1 cellular context compared by ENCODE assay signal in genomic region chr13:97249797-97250495, GRCh38.
TF ChIP-seq lines count a peak whose summit lies in the region.

No MANE protein-coding gene starts in this region.

TF ChIP-seq in IMR-90, 13 proteins besides CTCF, POLR2A, EP300 and RAD21:
- TF ChIP-seq MAFK (IDR thresholded peaks at IDR 0.05; ENCODE audit: low read depth, low read length) (peak; percentile 100), SMC3 (IDR thresholded peaks at IDR 0.05; ENCODE audit: low read depth, low read length) (no peak)
